8 cellular contexts compared by ENCODE assay signal in genomic region chr4:1309261-1310010, GRCh38. TPM values are rescaled to one million over a fixed set of nuclear protein-coding genes. Genes with fewer than 3 reads are reported as not detected.
DNase-seq lines count a peak whose midpoint lies in the region; ATAC-seq lines count a peak whose summit lies in the region.

No MANE protein-coding gene starts in this region.

- intact Hi-C loops in activated CD4-positive, alpha-beta T cell treated with anti-CD3 and anti-CD28 coated beads, Interleukin-2, amount 10 ng/mL, durations not matched to agents 24 days and 14 days (cut with micrococcal nuclease): loop anchor here (5.0 kb wide), 1 partner anchor 38 kb away; the partner anchor contains the start of gene UVSSA

- peaks cover 51% of the 10 kb centered on the region for H3K4me1 Mint-ChIP-seq in activated CD4-positive, alpha-beta T cell treated with anti-CD3 and anti-CD28 coated beads, Interleukin-2, amount 10 ng/mL, durations not matched to agents 24 days and 14 days

- no peaks in the 10 kb centered on the region for H3K27me3 Mint-ChIP-seq in activated CD4-positive, alpha-beta T cell treated with anti-CD3 and anti-CD28 coated beads, Interleukin-2, amount 10 ng/mL, durations not matched to agents 24 days and 14 days

- H3K9me3 Mint-ChIP-seq in activated CD4-positive, alpha-beta T cell treated with anti-CD3 and anti-CD28 coated beads, Interleukin-2, amount 10 ng/mL, durations not matched to agents 24 days and 14 days: no peaks in the 10 kb centered on the region

- peak overlapping the region; percentile 78 for H3K4me3 Mint-ChIP-seq in activated CD4-positive, alpha-beta T cell treated with anti-CD3 and anti-CD28 coated beads, Interleukin-2, amount 10 ng/mL, durations not matched to agents 24 days and 14 days

- H3K27ac Mint-ChIP-seq in activated CD4-positive, alpha-beta T cell treated with anti-CD3 and anti-CD28 coated beads, Interleukin-2, amount 10 ng/mL, durations not matched to agents 24 days and 14 days: peak overlapping the region; percentile 57

- ATAC-seq in HG03135 (IDR thresholded peaks at IDR 0.05; ENCODE audit: unreplicated experiment) (peak; percentile 86), HG02870 (IDR thresholded peaks at IDR 0.05; ENCODE audit: unreplicated experiment) (no peak)

- H3K36me3 Mint-ChIP-seq in activated CD4-positive, alpha-beta T cell treated with anti-CD3 and anti-CD28 coated beads, Interleukin-2, amount 10 ng/mL, durations not matched to agents 24 days and 14 days (ENCODE audit: low read depth): peaks cover 37% of the 10 kb centered on the region

- peak; percentile 99 for DNase-seq in GM03348 (ENCODE audit: low spot score)
- DNase-seq in activated CD4-positive, alpha-beta T cell treated with anti-CD3 and anti-CD28 coated beads, Interleukin-2, amount 10 ng/mL, durations not matched to agents 24 days and 14 days: peak; percentile 88
- DNase-seq in dedifferentiated amniotic fluid mesenchymal stem cell (ENCODE audit: extremely low spot score): peak; percentile 75
- DNase-seq in kidney glomerular epithelial cell (lab: John Stamatoyannopoulos, UW): peak; percentile 93
- peak; percentile 79 for DNase-seq in smooth muscle cell of the brain vasculature (ENCODE audit: low read depth, low spot score)
- DNase-seq in NCI-H2171 (lab: John Stamatoyannopoulos, UW): no peak

RNA-seq across cellular contexts. Expression of gene MAEA, which starts 19.7 kb away (rescaled TPM):
- 61.3 and 62.6 TPM in 2 replicates for total RNA-seq in activated CD4-positive, alpha-beta T cell treated with anti-CD3 and anti-CD28 coated beads, Interleukin-2, amount 10 ng/mL, durations not matched to agents 24 days and 14 days

RNA-seq across cellular contexts. Expression of gene UVSSA, which starts 37.6 kb away (rescaled TPM):
- 28.3 and 28.4 TPM in 2 replicates for total RNA-seq in activated CD4-positive, alpha-beta T cell treated with anti-CD3 and anti-CD28 coated beads, Interleukin-2, amount 10 ng/mL, durations not matched to agents 24 days and 14 days
